7 cellular contexts compared by ENCODE assay signal in genomic region chr5:369940-370258, GRCh38. TPM values are rescaled to one million over a fixed set of nuclear protein-coding genes. Genes with fewer than 3 reads are reported as not detected.
DNase-seq lines count a peak whose midpoint lies in the region; ATAC-seq and TF ChIP-seq lines count a peak whose summit lies in the region.
"Not testable (repeated sequence)": the region's sequence is repeated elsewhere in the genome, so short reads cannot be mapped to it uniquely, and the experiment has no call there.

No MANE protein-coding gene starts in this region.

- not testable (repeated sequence) for ATAC-seq in activated naive CD8-positive, alpha-beta T cell treated with anti-CD3 and anti-CD28 coated beads, Interleukin-2, amount 10 ng/mL, durations not matched to agents 7 days and 5 days (ENCODE audit: low read depth); stimulated activated memory B cell treated with anti-CD40 and anti-IgM and Interleukin-4, amounts not matched to agents 10 μg/mL and 1 μg/mL and 100 μg/mL, for 72 hours

- peaks cover 19% of the 10 kb centered on the region for H3K9me3 ChIP-seq in BLaER1
- not testable (repeated sequence) for H3K9me3 ChIP-seq in OCI-LY3 (ENCODE audit: insufficient read depth, low read length); fibroblast of lung (ENCODE audit: control insufficient read depth, insufficient read depth, low read depth, low read length); osteoblast (ENCODE audit: low read depth, low read length)

- H3K27ac Mint-ChIP-seq in activated naive CD8-positive, alpha-beta T cell treated with anti-CD3 and anti-CD28 coated beads, Interleukin-2, amount 10 ng/mL, durations not matched to agents 7 days and 5 days, result peak overlapping the region; percentile 83
- H3K27ac Mint-ChIP-seq in stimulated activated memory B cell treated with anti-CD40 and anti-IgM and Interleukin-4, amounts not matched to agents 10 μg/mL and 1 μg/mL and 100 μg/mL, for 72 hours, result peak overlapping the region; percentile 96

- H3K4me3 Mint-ChIP-seq in activated naive CD8-positive, alpha-beta T cell treated with anti-CD3 and anti-CD28 coated beads, Interleukin-2, amount 10 ng/mL, durations not matched to agents 7 days and 5 days, result peak overlapping the region; percentile 19
- not testable (repeated sequence) for H3K4me3 Mint-ChIP-seq in stimulated activated memory B cell treated with anti-CD40 and anti-IgM and Interleukin-4, amounts not matched to agents 10 μg/mL and 1 μg/mL and 100 μg/mL, for 72 hours

- not testable (repeated sequence) for H2AFZ ChIP-seq in OCI-LY3 (ENCODE audit: low read depth, low read length); fibroblast of lung (ENCODE audit: low read length); osteoblast (ENCODE audit: low read length)

- peaks cover 39% of the 10 kb centered on the region for H3K36me3 Mint-ChIP-seq in activated naive CD8-positive, alpha-beta T cell treated with anti-CD3 and anti-CD28 coated beads, Interleukin-2, amount 10 ng/mL, durations not matched to agents 7 days and 5 days
- H3K36me3 Mint-ChIP-seq in stimulated activated memory B cell treated with anti-CD40 and anti-IgM and Interleukin-4, amounts not matched to agents 10 μg/mL and 1 μg/mL and 100 μg/mL, for 72 hours, result peaks cover 66% of the 10 kb centered on the region

- POLR2A ChIA-PET in activated naive CD8-positive, alpha-beta T cell treated with anti-CD3 and anti-CD28 coated beads, Interleukin-2, amount 10 ng/mL, durations not matched to agents 7 days and 5 days (lab: Charles Lee), result interaction anchor here (1.3 to 2.8 kb wide), 4 partner anchors 9 to 74 kb away, joined by 3 to 23 read pairs (median 12); no protein-coding TSS in a partner anchor

- not testable (repeated sequence) for H3K79me2 ChIP-seq in OCI-LY3 (ENCODE audit: low read length)
- peaks cover 25% of the 10 kb centered on the region for H3K79me2 ChIP-seq in fibroblast of lung (ENCODE audit: control insufficient read depth, insufficient read depth, low read length)
- H3K79me2 ChIP-seq in osteoblast (ENCODE audit: insufficient read depth, low read length), result peaks cover 64% of the 10 kb centered on the region

- H3K4me2 ChIP-seq in BLaER1 (peak overlapping the region; percentile 96), OCI-LY3 (ENCODE audit: low read length) (peak overlapping the region; percentile 65; the same call in 1 of the 2 replicates)
- H3K4me2 ChIP-seq in fibroblast of lung (ENCODE audit: extremely low read depth, insufficient read depth, low read length); osteoblast (ENCODE audit: insufficient read depth, low read length): not testable (repeated sequence)

- H3K9ac ChIP-seq in BLaER1; OCI-LY3 (ENCODE audit: low read length); fibroblast of lung (ENCODE audit: insufficient read depth, low read length): not testable (repeated sequence)

- H3K36me3 ChIP-seq in BLaER1; OCI-LY3 (replicated peaks; ENCODE audit: low read depth, low read length); fibroblast of lung (ENCODE audit: control insufficient read depth, insufficient read depth, low read length): not testable (repeated sequence)
- peaks cover 35% of the 10 kb centered on the region for H3K36me3 ChIP-seq in osteoblast (ENCODE audit: insufficient read depth, low read length)

- peaks cover 23% of the 10 kb centered on the region for H3K27me3 ChIP-seq in BLaER1
- not testable (repeated sequence) for H3K27me3 ChIP-seq in OCI-LY3 (ENCODE audit: low read depth, low read length); fibroblast of lung (ENCODE audit: control insufficient read depth, insufficient read depth, low read length); osteoblast (ENCODE audit: insufficient read depth, low read length)

- H3K9me3 Mint-ChIP-seq in activated naive CD8-positive, alpha-beta T cell treated with anti-CD3 and anti-CD28 coated beads, Interleukin-2, amount 10 ng/mL, durations not matched to agents 7 days and 5 days; stimulated activated memory B cell treated with anti-CD40 and anti-IgM and Interleukin-4, amounts not matched to agents 10 μg/mL and 1 μg/mL and 100 μg/mL, for 72 hours: not testable (repeated sequence)

- H3K4me1 ChIP-seq in BLaER1 (peaks cover 84% of the 10 kb centered on the region), OCI-LY3 (ENCODE audit: low read length) (peaks cover 20% of the 10 kb centered on the region), fibroblast of lung (ENCODE audit: control insufficient read depth, extremely low read depth, insufficient read depth, low read length) (peaks cover 47% of the 10 kb centered on the region), osteoblast (ENCODE audit: insufficient read depth, low read length) (peaks cover 58% of the 10 kb centered on the region)

- peak; percentile 55 for DNase-seq in activated CD8-positive, alpha-beta memory T cell treated with anti-CD3 and anti-CD28 coated beads for 24 hours
- DNase-seq in activated naive CD8-positive, alpha-beta T cell treated with anti-CD3 and anti-CD28 coated beads, Interleukin-2, amount 10 ng/mL, durations not matched to agents 7 days and 5 days; fibroblast of lung (ENCODE audit: low read depth in 2 of 2); osteoblast (ENCODE audit: insufficient read length, low spot score, missing footprints): not testable (repeated sequence)

- not testable (repeated sequence) for H3K27me3 Mint-ChIP-seq in activated naive CD8-positive, alpha-beta T cell treated with anti-CD3 and anti-CD28 coated beads, Interleukin-2, amount 10 ng/mL, durations not matched to agents 7 days and 5 days
- H3K27me3 Mint-ChIP-seq in stimulated activated memory B cell treated with anti-CD40 and anti-IgM and Interleukin-4, amounts not matched to agents 10 μg/mL and 1 μg/mL and 100 μg/mL, for 72 hours, result peaks cover 26% of the 10 kb centered on the region

- not testable (repeated sequence) for H4K20me1 ChIP-seq in BLaER1; OCI-LY3 (ENCODE audit: insufficient read depth, low read length); fibroblast of lung (ENCODE audit: control insufficient read depth, extremely low read depth, insufficient read depth, low read length); osteoblast (ENCODE audit: insufficient read depth, low read length)

- not testable (repeated sequence) for H3K27ac ChIP-seq in BLaER1; OCI-LY3 (ENCODE audit: low read length)
- H3K27ac ChIP-seq in fibroblast of lung (ENCODE audit: insufficient read depth, low read length) (peak overlapping the region; percentile 92), osteoblast (ENCODE audit: low read depth, low read length) (peak overlapping the region; percentile 99)

- H3K4me3 ChIP-seq in BLaER1; OCI-LY3 (ENCODE audit: low read length); fibroblast of lung (replicated peaks in 1 of 4; ENCODE audit: control extremely low read depth in 1 of 4, insufficient read depth in 1 of 4, low read depth in 3 of 4, low read length in 4 of 4); osteoblast (ENCODE audit: insufficient read depth, low read length): not testable (repeated sequence)

- TF ChIP-seq CTCF in OCI-LY3 (IDR thresholded peaks at IDR 0.05; ENCODE audit: low read depth, low read length); fibroblast of lung (conservative IDR thresholded peaks at IDR 0.05 in 1 of 2, IDR thresholded peaks at IDR 0.05 in 1 of 2; ENCODE audit: low read depth in 1 of 2, low read length in 2 of 2); osteoblast (IDR thresholded peaks at IDR 0.05; ENCODE audit: extremely low read depth, low read depth, low read length): not testable (repeated sequence)

- H3K4me1 Mint-ChIP-seq in activated naive CD8-positive, alpha-beta T cell treated with anti-CD3 and anti-CD28 coated beads, Interleukin-2, amount 10 ng/mL, durations not matched to agents 7 days and 5 days, result peaks cover 49% of the 10 kb centered on the region
- H3K4me1 Mint-ChIP-seq in stimulated activated memory B cell treated with anti-CD40 and anti-IgM and Interleukin-4, amounts not matched to agents 10 μg/mL and 1 μg/mL and 100 μg/mL, for 72 hours, result peaks cover 61% of the 10 kb centered on the region

RNA-seq across cellular contexts. Expression of gene AHRR, which starts 48.4 kb away (rescaled TPM):
- total RNA-seq in activated naive CD8-positive, alpha-beta T cell treated with anti-CD3 and anti-CD28 coated beads, Interleukin-2, amount 10 ng/mL, durations not matched to agents 7 days and 5 days, result 10 to 100 TPM; 35.7 to 41.6 TPM
- total RNA-seq in fibroblast of lung (6.2 and 26.4 TPM in 2 replicates), osteoblast (52.2 and 54.6 TPM in 2 replicates)
- 11.3 and 16.0 TPM in 2 replicates for polyA plus RNA-seq in fibroblast of lung
- polyA plus RNA-seq in fibroblast of lung (2012), result 12.8 and 18.3 TPM in 2 replicates
- polyA minus RNA-seq in fibroblast of lung (ENCODE audit: low replicate concordance), result 18.5 and 28.2 TPM in 2 replicates
